ENCODE assay signal across 8 cellular contexts in genomic region chr6:89035252-89036106, GRCh38. TPM values are rescaled to one million over a fixed set of nuclear protein-coding genes. Genes with fewer than 3 reads are reported as not detected.
DNase-seq lines count a peak whose midpoint lies in the region; ATAC-seq, FAIRE-seq and TF ChIP-seq lines count a peak whose summit lies in the region.

No MANE protein-coding gene starts in this region.

- TF ChIP-seq POLR2A in H54 (IDR thresholded peaks at IDR 0.05; ENCODE audit: low read depth, low read length): no peak

- DNase-seq in H54 (ENCODE audit: insufficient read length, low spot score) (peak; percentile 48), SK-N-DZ (ENCODE audit: low spot score) (peak; percentile 20), Right ventricle myocardium superior (peak; percentile 85), retina (peak; percentile 27)
- DNase-seq in effector memory CD8-positive, alpha-beta T cell: no peak

- ATAC-seq in Right ventricle myocardium superior (ENCODE audit: poor library complexity): peak; percentile 95
- no peak for ATAC-seq in GM19023 (IDR thresholded peaks at IDR 0.05; ENCODE audit: unreplicated experiment)
- ATAC-seq in effector memory CD8-positive, alpha-beta T cell (replicated peaks): no peak
- ATAC-seq in GM21447 (IDR thresholded peaks at IDR 0.05; ENCODE audit: unreplicated experiment): no peak
- no peak for ATAC-seq in HG02885 (IDR thresholded peaks at IDR 0.05; ENCODE audit: poor library complexity, unreplicated experiment)

- no peak overlapping the region for H3K4me3 Mint-ChIP-seq in effector memory CD8-positive, alpha-beta T cell

- intact Hi-C loops in Right ventricle myocardium superior (cut with DNase I): loop anchor here (5.0 to 10.0 kb wide), 2 partner anchors 42 to 51 kb away; no protein-coding TSS in a partner anchor

- H3K36me3 Mint-ChIP-seq in effector memory CD8-positive, alpha-beta T cell (ENCODE audit: insufficient read depth): peaks cover 3% of the 10 kb centered on the region

- H3K27me3 Mint-ChIP-seq in effector memory CD8-positive, alpha-beta T cell: no peaks in the 10 kb centered on the region

- H3K4me1 Mint-ChIP-seq in effector memory CD8-positive, alpha-beta T cell (ENCODE audit: low read depth in 2 of 2): no peaks in the 10 kb centered on the region

- H3K9me3 Mint-ChIP-seq in effector memory CD8-positive, alpha-beta T cell: peaks cover 7 to 17% of the 10 kb centered on the region in 2 donors

- H3K27ac Mint-ChIP-seq in effector memory CD8-positive, alpha-beta T cell: no peak overlapping the region

- FAIRE-seq in H54 (lab: Jason Lieb, UNC): peak; percentile 84

RNA-seq across cellular contexts. Expression of gene PNRC1, which starts 45.1 kb away (rescaled TPM):
- 14.7 and 16.9 TPM in 2 replicates for polyA plus RNA-seq in SK-N-DZ (2014; cell fraction: cytosol; rRNA removed)
- polyA plus RNA-seq in SK-N-DZ (2014; cell fraction: nucleus; rRNA removed): 17.2 and 28.9 TPM in 2 replicates
- 121 TPM for total RNA-seq in Right ventricle myocardium superior

Comparison
In these comparisons a context has a peak if more than half of its experiments do, and no peak if none do; other contexts are left out.
1. DNase-seq: peak in H54 (single experiment), SK-N-DZ (single experiment), Right ventricle myocardium superior (single experiment) and retina (single experiment); none in effector memory CD8-positive, alpha-beta T cell (0 of 3).